ENCODE assay signal across 19 cellular contexts in the genomic region with DNA sequence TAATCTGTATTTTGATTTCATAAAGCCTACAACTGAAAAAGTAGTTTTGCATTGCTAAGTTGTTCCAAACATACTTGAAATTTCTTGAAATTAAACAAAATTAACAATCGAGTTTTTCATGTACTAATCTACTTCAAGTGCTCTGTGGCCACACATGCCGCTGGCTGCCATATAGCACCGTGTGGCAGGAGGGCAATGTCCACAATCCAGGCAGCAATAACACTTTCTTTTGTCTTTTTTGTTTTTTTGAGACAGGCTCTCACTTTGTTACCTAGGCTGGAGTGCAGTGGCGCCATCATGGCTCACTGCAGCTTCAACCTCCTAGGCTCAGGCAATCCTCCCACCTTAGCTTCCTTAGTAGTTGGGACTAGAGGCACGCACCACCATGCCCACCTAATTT. TPM values are rescaled to one million over a fixed set of nuclear protein-coding genes. Genes with fewer than 3 reads are reported as not detected.
A peak's percentile ranks its signal among the peaks of the same experiment; 100 is the strongest.
DNase-seq lines count a peak whose midpoint lies in the region; ATAC-seq and TF ChIP-seq lines count a peak whose summit lies in the region.
"Had no signal": no experiment of that assay in that cellular context is flagged by ENCODE, and none has a peak within 500 bp of the region (broad histone marks: within the 10 kb centered on the region; RNA-seq: fewer than 3 reads in every experiment).

No MANE protein-coding gene starts in this region.

- ATAC-seq in WTC11 (no peak), left lobe of liver (peak; percentile 79), GM18858 (IDR thresholded peaks at IDR 0.05; ENCODE audit: unreplicated experiment) (no peak), HG03520 (IDR thresholded peaks at IDR 0.05; ENCODE audit: unreplicated experiment) (no peak)
- ATAC-seq in CD4-positive, alpha-beta T cell (ENCODE audit: poor library complexity) = no peak
- ATAC-seq: GM12878 had no signal

- H3K27me3 Mint-ChIP-seq in WTC11 (ENCODE audit: low read depth) = no peaks in the 10 kb centered on the region
- H3K27me3 Mint-ChIP-seq in osteocyte (ENCODE audit: unreplicated experiment) = no peaks in the 10 kb centered on the region
- H3K27me3 Mint-ChIP-seq in CD4-positive, alpha-beta T cell = no peaks in the 10 kb centered on the region
- no peaks in the 10 kb centered on the region for H3K27me3 Mint-ChIP-seq in CD4-positive, alpha-beta memory T cell
- H3K27me3 Mint-ChIP-seq: CD4-positive, CD25-positive, alpha-beta regulatory T cell had no signal

- no peaks in the 10 kb centered on the region for H3K27me3 ChIP-seq in CD4-positive, alpha-beta T cell (ENCODE audit: control insufficient read depth, insufficient read depth, low read length)
- no peaks in the 10 kb centered on the region for H3K27me3 ChIP-seq in CD4-positive, alpha-beta memory T cell (ENCODE audit: insufficient read depth, low read length)
- H3K27me3 ChIP-seq: BE2C had no signal

- CTCF ChIA-PET in WTC11 (lab: Charles Lee) = no interaction called here
- CTCF ChIA-PET in CD4-positive, alpha-beta T cell (lab: Charles Lee) = no interaction called here
- CTCF ChIA-PET in CD4-positive, alpha-beta memory T cell (lab: Charles Lee; ENCODE audit: partially characterized antibody) = no interaction called here

- intact Hi-C loops in CD4-positive, alpha-beta T cell (cut with DNase I, micrococcal nuclease) = no loop called here
- intact Hi-C loops in CD4-positive, alpha-beta memory T cell (cut with micrococcal nuclease) = no loop called here

- H3K9me3 Mint-ChIP-seq in WTC11 = no peaks in the 10 kb centered on the region
- H3K9me3 Mint-ChIP-seq in osteocyte (ENCODE audit: unreplicated experiment) = no peaks in the 10 kb centered on the region
- no peaks in the 10 kb centered on the region for H3K9me3 Mint-ChIP-seq in CD4-positive, alpha-beta T cell
- H3K9me3 Mint-ChIP-seq in CD4-positive, alpha-beta memory T cell = no peaks in the 10 kb centered on the region
- H3K9me3 Mint-ChIP-seq: CD4-positive, CD25-positive, alpha-beta regulatory T cell had no signal

- no peak overlapping the region for H3K27ac ChIP-seq in CD4-positive, alpha-beta T cell (ENCODE audit: low read depth, low read length)
- no peak overlapping the region for H3K27ac ChIP-seq in CD4-positive, alpha-beta memory T cell (ENCODE audit: low read depth, low read length)
- H3K27ac ChIP-seq: GM23248, HL-60 had no signal

- H3K4me1 ChIP-seq in CD4-positive, alpha-beta memory T cell (ENCODE audit: insufficient read depth, low read length) = no peaks in the 10 kb centered on the region
- H3K4me1 ChIP-seq: BE2C, HAP-1 had no signal

- DNase-seq in WTC11 (ENCODE audit: low spot score) = no peak
- DNase-seq in left lobe of liver (ENCODE audit: low spot score) = no peak
- peak; percentile 19 for DNase-seq in osteocyte (ENCODE audit: extremely low spot score, unreplicated experiment)
- DNase-seq in CD4-positive, alpha-beta T cell = no peak
- no peak for DNase-seq in CD4-positive, alpha-beta memory T cell
- DNase-seq: ACHN; BE2C; C1 segment of cervical spinal cord; CD4-positive, CD25-positive, alpha-beta regulatory T cell; DMS153; DMS79; GM23248; IMR-90; KBM-7 had no signal

- POLR2A ChIA-PET in WTC11 (lab: Charles Lee) = no interaction called here
- POLR2A ChIA-PET in CD4-positive, alpha-beta T cell (lab: Charles Lee) = no interaction called here
- POLR2A ChIA-PET in CD4-positive, alpha-beta memory T cell (lab: Charles Lee; ENCODE audit: partially characterized antibody) = no interaction called here

- H3K36me3 ChIP-seq in CD4-positive, alpha-beta memory T cell (ENCODE audit: insufficient read depth, low read length) = peaks cover 25% of the 10 kb centered on the region
- H3K36me3 ChIP-seq: BE2C had no signal

- H3K36me3 Mint-ChIP-seq in WTC11 = peaks cover 54% of the 10 kb centered on the region
- peaks cover 44% of the 10 kb centered on the region for H3K36me3 Mint-ChIP-seq in osteocyte (ENCODE audit: unreplicated experiment)
- H3K36me3 Mint-ChIP-seq in CD4-positive, alpha-beta T cell (ENCODE audit: low read depth) = peaks cover 86% of the 10 kb centered on the region
- peaks cover 40 to 73% of the 10 kb centered on the region in 2 donors for H3K36me3 Mint-ChIP-seq in CD4-positive, alpha-beta memory T cell

- H3K4me1 Mint-ChIP-seq in WTC11 (no peaks in the 10 kb centered on the region), osteocyte (ENCODE audit: unreplicated experiment) (no peaks in the 10 kb centered on the region)
- H3K4me1 Mint-ChIP-seq in CD4-positive, alpha-beta T cell (ENCODE audit: low read depth) = no peaks in the 10 kb centered on the region
- peaks cover 0 to 2% (median 0%) of the 10 kb centered on the region in 4 donors for H3K4me1 Mint-ChIP-seq in CD4-positive, alpha-beta memory T cell

- no peaks in the 10 kb centered on the region for H3K9me3 ChIP-seq in CD4-positive, alpha-beta T cell (ENCODE audit: control insufficient read depth, low read length)
- no peaks in the 10 kb centered on the region for H3K9me3 ChIP-seq in CD4-positive, alpha-beta memory T cell (ENCODE audit: control insufficient read depth in 1 of 2, low read length in 2 of 2)
- H3K9me3 ChIP-seq: BE2C, HAP-1 had no signal

- H3K4me3 Mint-ChIP-seq in WTC11 = no peak overlapping the region
- no peak overlapping the region for H3K4me3 Mint-ChIP-seq in osteocyte (ENCODE audit: unreplicated experiment)
- H3K4me3 Mint-ChIP-seq in CD4-positive, alpha-beta T cell = no peak overlapping the region
- H3K4me3 Mint-ChIP-seq in CD4-positive, alpha-beta memory T cell = no peak overlapping the region
- H3K4me3 Mint-ChIP-seq: CD4-positive, CD25-positive, alpha-beta regulatory T cell had no signal

- H3K4me3 ChIP-seq in CD4-positive, alpha-beta memory T cell (ENCODE audit: low read length in 2 of 2) = no peak overlapping the region
- H3K4me3 ChIP-seq: GM12878, GM23248, HAP-1 had no signal

- H3K27ac Mint-ChIP-seq in WTC11 (peak overlapping the region; percentile 70), osteocyte (ENCODE audit: unreplicated experiment) (no peak overlapping the region)
- H3K27ac Mint-ChIP-seq in CD4-positive, alpha-beta T cell = no peak overlapping the region
- H3K27ac Mint-ChIP-seq in CD4-positive, alpha-beta memory T cell = peak overlapping the region in 1 of 7 donors; percentile 47
- H3K27ac Mint-ChIP-seq: CD4-positive, CD25-positive, alpha-beta regulatory T cell had no signal

- TF ChIP-seq CTCF in WTC11 (IDR thresholded peaks at IDR 0.05) (no peak), osteocyte (IDR thresholded peaks at IDR 0.05) (no peak)
- no peak for TF ChIP-seq CTCF in CD4-positive, alpha-beta T cell (IDR thresholded peaks at IDR 0.05)

TF ChIP-seq in WTC11, 78 proteins besides CTCF, POLR2A, EP300 and RAD21 (continues in another document):
- no peak for TF ChIP-seq SP1 (CRISPR knock-in tag; conservative IDR thresholded peaks at IDR 0.05)
- no peak for TF ChIP-seq ATF3 (CRISPR knock-in tag; conservative IDR thresholded peaks at IDR 0.05)
- no peak for TF ChIP-seq RELA (CRISPR knock-in tag; IDR thresholded peaks at IDR 0.05; ENCODE audit: borderline replicate concordance)
- no peak for TF ChIP-seq OVOL2 (CRISPR knock-in tag; IDR thresholded peaks at IDR 0.05; ENCODE audit: borderline replicate concordance)
- TF ChIP-seq MXD4 (CRISPR knock-in tag; IDR thresholded peaks at IDR 0.05; ENCODE audit: borderline replicate concordance) = no peak
- no peak for TF ChIP-seq TEAD4 (CRISPR knock-in tag; IDR thresholded peaks at IDR 0.05)
- no peak for TF ChIP-seq SOX15 (CRISPR knock-in tag; IDR thresholded peaks at IDR 0.05)
- no peak for TF ChIP-seq HMGXB4 (CRISPR knock-in tag; IDR thresholded peaks at IDR 0.05)
- TF ChIP-seq ZMAT4 (CRISPR knock-in tag; IDR thresholded peaks at IDR 0.05) = no peak
- no peak for TF ChIP-seq ATF6 (CRISPR knock-in tag; IDR thresholded peaks at IDR 0.05)
- TF ChIP-seq FOXK1 (CRISPR knock-in tag; IDR thresholded peaks at IDR 0.05) = no peak

RNA-seq across cellular contexts. Expression of gene SAP130, which starts 36.1 kb away (rescaled TPM):
- 41.3 to 47.9 TPM (median 45.6 TPM) in 3 replicates for total RNA-seq in WTC11 (2021)
- 12.3 TPM for total RNA-seq in left lobe of liver
- total RNA-seq in osteocyte = 23.6 and 24.9 TPM in 2 replicates
- total RNA-seq in CD4-positive, alpha-beta T cell = 10 to 100 TPM; 19.2 to 21.0 TPM
- 10 to 100 TPM; 25.5 to 30.2 TPM for total RNA-seq in CD4-positive, alpha-beta memory T cell
- polyA plus RNA-seq in CD4-positive, alpha-beta memory T cell = 10 to 100 TPM in 1 of 2 donors, 1 to 10 TPM in 1; 3.1 to 17.9 TPM
